8 cellular contexts compared by ENCODE assay signal in the genomic region with DNA sequence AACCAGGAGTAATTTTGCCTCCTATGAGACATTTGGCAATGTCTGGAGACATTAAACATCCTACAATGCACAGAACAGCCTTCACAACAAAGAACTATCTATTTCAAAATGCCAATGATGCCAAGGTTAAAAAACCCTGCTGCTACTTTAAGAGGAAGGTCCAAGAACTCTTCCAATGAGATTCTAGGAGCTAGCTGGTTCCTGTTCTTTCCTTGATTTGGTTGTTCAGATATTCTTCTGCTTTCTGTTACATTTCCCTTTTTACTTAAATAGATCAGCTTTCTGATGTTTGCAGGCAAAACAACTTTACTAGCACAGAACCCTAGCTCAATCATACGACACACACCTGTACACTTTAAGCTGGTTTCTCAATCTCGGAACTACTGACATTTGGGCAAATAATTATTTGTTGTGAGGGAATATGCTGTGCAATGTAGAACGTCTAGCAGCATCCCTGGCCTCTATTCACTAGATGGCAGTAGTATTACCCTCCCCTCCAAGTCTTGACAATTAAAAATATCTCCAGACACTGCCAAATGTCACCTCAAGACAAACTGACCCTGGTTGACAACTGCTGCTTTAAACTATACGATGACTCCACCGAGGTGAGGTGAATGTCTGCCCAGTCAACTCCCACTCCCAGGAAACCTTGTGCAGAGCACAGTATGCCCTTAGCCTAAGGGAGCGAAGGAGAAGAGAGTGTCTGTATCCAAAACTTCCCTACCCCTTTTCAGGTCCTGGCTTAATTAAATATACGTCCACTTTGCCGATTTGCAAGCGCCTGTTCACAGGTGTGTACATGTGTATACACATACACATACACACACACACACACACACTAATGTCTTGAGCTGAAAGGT. TPM values are rescaled to one million over a fixed set of nuclear protein-coding genes. Genes with fewer than 3 reads are reported as not detected.
DNase-seq lines count a peak whose midpoint lies in the region; ATAC-seq and TF ChIP-seq lines count a peak whose summit lies in the region.

No MANE protein-coding gene starts in this region.

- peaks cover 24% of the 10 kb centered on the region for H3K4me1 Mint-ChIP-seq in glutamatergic neuron (ENCODE audit: low read depth, unreplicated experiment)

- H3K36me3 ChIP-seq in RWPE2 (ENCODE audit: low read depth), result peaks cover 7% of the 10 kb centered on the region; the same call in 1 of the 2 replicates

- H3K27ac ChIP-seq in RWPE2 (ENCODE audit: poor library complexity, severe bottlenecking), result no peak overlapping the region

- no peak overlapping the region for H3K4me3 ChIP-seq in RWPE2 (ENCODE audit: severe bottlenecking)

- intact Hi-C loops in sciatic nerve (cut with DNase I), result no loop called here

- peak overlapping the region; percentile 20 for H3K4me3 Mint-ChIP-seq in glutamatergic neuron (ENCODE audit: unreplicated experiment)

- no peaks in the 10 kb centered on the region for H3K36me3 Mint-ChIP-seq in glutamatergic neuron (ENCODE audit: unreplicated experiment)

- peaks cover 9% of the 10 kb centered on the region for H3K4me1 ChIP-seq in RWPE2 (ENCODE audit: insufficient read depth, poor library complexity, severe bottlenecking)

- DNase-seq in EH (ENCODE audit: low read depth), result peak; percentile 27
- DNase-seq in RWPE2 (ENCODE audit: low spot score), result no peak
- no peak for DNase-seq in glutamatergic neuron
- no peak for DNase-seq in sciatic nerve (ENCODE audit: low spot score)
- DNase-seq in NCI-H1048 (lab: John Stamatoyannopoulos, UW), result no peak
- no peak for DNase-seq in occipital lobe (lab: John Stamatoyannopoulos, UW)
- no peak for DNase-seq in cortex of kidney (lab: John Stamatoyannopoulos, UW)

- H3K9me3 Mint-ChIP-seq in glutamatergic neuron (ENCODE audit: unreplicated experiment), result peaks cover 6% of the 10 kb centered on the region

- TF ChIP-seq CTCF in RWPE2 (IDR thresholded peaks at IDR 0.05; ENCODE audit: poor library complexity, severe bottlenecking), result peak; percentile 59
- TF ChIP-seq CTCF in glutamatergic neuron (IDR thresholded peaks at IDR 0.05; ENCODE audit: partially characterized antibody, unreplicated experiment), result no peak

- no peak overlapping the region for H3K27ac Mint-ChIP-seq in glutamatergic neuron (ENCODE audit: unreplicated experiment)

- H3K27me3 ChIP-seq in RWPE2 (ENCODE audit: insufficient read depth, poor library complexity, severe bottlenecking), result no peaks in the 10 kb centered on the region

- no peaks in the 10 kb centered on the region for H3K27me3 Mint-ChIP-seq in glutamatergic neuron (ENCODE audit: unreplicated experiment)

- ATAC-seq in GM21717 (IDR thresholded peaks at IDR 0.05; ENCODE audit: unreplicated experiment) (peak; percentile 22), RWPE2 (ENCODE audit: low read depth) (no peak), sciatic nerve (no peak)

- H3K9me3 ChIP-seq in RWPE2 (ENCODE audit: severe bottlenecking), result no peaks in the 10 kb centered on the region

RNA-seq across cellular contexts. Expression of a gene that starts 4.4 kb away (rescaled TPM):
- total RNA-seq in glutamatergic neuron (ENCODE audit: unreplicated experiment), result 25.7 TPM
- 40.4 TPM for total RNA-seq in sciatic nerve
- total RNA-seq in occipital lobe, result 99.2 TPM
